ENCODE assay signal across 8 cellular contexts in genomic region chr17:35731932-35732805, GRCh38. TPM values are rescaled to one million over a fixed set of nuclear protein-coding genes. Genes with fewer than 3 reads are reported as not detected.
A peak's percentile ranks its signal among the peaks of the same experiment; 100 is the strongest.
DNase-seq lines count a peak whose midpoint lies in the region; ATAC-seq, FAIRE-seq and TF ChIP-seq lines count a peak whose summit lies in the region.

No MANE protein-coding gene starts in this region.

- H3K27me3 ChIP-seq in endothelial cell of umbilical vein (ENCODE audit: control insufficient read depth in 2 of 2, insufficient read depth in 2 of 2, low read length in 2 of 2), result peaks cover 3 to 11% of the 10 kb centered on the region in 2 experiments

- no peaks in the 10 kb centered on the region for H3K79me2 ChIP-seq in endothelial cell of umbilical vein (ENCODE audit: control insufficient read depth, insufficient read depth, low read length)

- no peak for FAIRE-seq in endothelial cell of umbilical vein (lab: Jason Lieb, UNC)

- H3K4me3 ChIP-seq in AG04449 (ENCODE audit: low read depth, low read length) (peak overlapping the region; percentile 64), endothelial cell of umbilical vein (replicated peaks in 1 of 3; ENCODE audit: insufficient read depth in 1 of 3, low read depth in 1 of 3, low read length in 3 of 3) (peak overlapping the region in 1 of 3 experiments; percentile 44)
- peak overlapping the region; percentile 52 for H3K4me3 ChIP-seq in Jurkat, Clone E6-1 (ENCODE audit: low read length)

- BruUV-seq in endothelial cell of umbilical vein (replicated peaks; lab: Mats Ljungman, UMichigan), result no TSS peak

- H3K27ac Mint-ChIP-seq in natural killer cell, result peak overlapping the region in 1 of 2 donors; percentile 18
- H3K27ac Mint-ChIP-seq in stimulated activated memory B cell treated with anti-CD40 and anti-IgM and Interleukin-4, amounts not matched to agents 10 μg/mL and 1 μg/mL and 100 μg/mL, for 72 hours, result no peak overlapping the region

- ATAC-seq in natural killer cell, result peak in 2 of 3 donors; percentile 32 to 34
- ATAC-seq in GM19455 (IDR thresholded peaks at IDR 0.05; ENCODE audit: unreplicated experiment), result no peak
- no peak for ATAC-seq in HG02623 (IDR thresholded peaks at IDR 0.05; ENCODE audit: unreplicated experiment)
- ATAC-seq in stimulated activated memory B cell treated with anti-CD40 and anti-IgM and Interleukin-4, amounts not matched to agents 10 μg/mL and 1 μg/mL and 100 μg/mL, for 72 hours, result no peak

- intact Hi-C loops in endothelial cell of umbilical vein (cut with micrococcal nuclease), result no loop called here
- intact Hi-C loops in natural killer cell (cut with micrococcal nuclease), result no loop called here

- no peaks in the 10 kb centered on the region for H3K9me1 ChIP-seq in endothelial cell of umbilical vein (replicated peaks; ENCODE audit: control insufficient read depth, extremely low read depth, insufficient read depth, low read length)

- no peak for TF ChIP-seq POLR2A in endothelial cell of umbilical vein (IDR thresholded peaks at IDR 0.05; ENCODE audit: low read depth, low read length)

- H3K9ac ChIP-seq in endothelial cell of umbilical vein (replicated peaks; ENCODE audit: extremely low read depth, insufficient read depth, low read length), result no peak overlapping the region

- H3K36me3 Mint-ChIP-seq in natural killer cell, result peaks cover 6% of the 10 kb centered on the region
- peaks cover 14% of the 10 kb centered on the region for H3K36me3 Mint-ChIP-seq in stimulated activated memory B cell treated with anti-CD40 and anti-IgM and Interleukin-4, amounts not matched to agents 10 μg/mL and 1 μg/mL and 100 μg/mL, for 72 hours

- POLR2A ChIA-PET in AG04449 (lab: Yijun Ruan, JAX), result interaction anchor here (0.9 to 1.1 kb wide), 2 partner anchors 11 to 359 kb away, joined by 3 read pairs; partner anchors contain the start of gene SLFN11
- POLR2A ChIA-PET in endothelial cell of umbilical vein (lab: Charles Lee), result no interaction called here

- no peaks in the 10 kb centered on the region for H3K27me3 Mint-ChIP-seq in natural killer cell (ENCODE audit: low read depth in 2 of 2)
- H3K27me3 Mint-ChIP-seq in stimulated activated memory B cell treated with anti-CD40 and anti-IgM and Interleukin-4, amounts not matched to agents 10 μg/mL and 1 μg/mL and 100 μg/mL, for 72 hours, result peaks cover 9% of the 10 kb centered on the region

- no peaks in the 10 kb centered on the region for H3K9me3 Mint-ChIP-seq in natural killer cell
- H3K9me3 Mint-ChIP-seq in stimulated activated memory B cell treated with anti-CD40 and anti-IgM and Interleukin-4, amounts not matched to agents 10 μg/mL and 1 μg/mL and 100 μg/mL, for 72 hours, result no peaks in the 10 kb centered on the region

- TF ChIP-seq CTCF in AG04449 (IDR thresholded peaks at IDR 0.05; ENCODE audit: insufficient read depth, low read length, missing control alignments) (no peak), endothelial cell of umbilical vein (IDR thresholded peaks at IDR 0.05; ENCODE audit: extremely low read depth in 1 of 2, insufficient read depth in 1 of 2, low read depth in 1 of 2, low read length in 2 of 2) (no peak), natural killer cell (IDR thresholded peaks at IDR 0.05) (no peak), GM13976 (IDR thresholded peaks at IDR 0.05; ENCODE audit: borderline replicate concordance, control extremely low read depth, extremely low read depth, insufficient read depth, missing control alignments) (no peak)

- H2AFZ ChIP-seq in endothelial cell of umbilical vein (ENCODE audit: low read depth, low read length), result no peak overlapping the region

- peaks cover 10 to 12% of the 10 kb centered on the region in 2 donors for H3K4me1 Mint-ChIP-seq in natural killer cell
- H3K4me1 Mint-ChIP-seq in stimulated activated memory B cell treated with anti-CD40 and anti-IgM and Interleukin-4, amounts not matched to agents 10 μg/mL and 1 μg/mL and 100 μg/mL, for 72 hours, result peaks cover 11% of the 10 kb centered on the region

- no peak overlapping the region for H3K27ac ChIP-seq in endothelial cell of umbilical vein (ENCODE audit: insufficient read depth, low read depth, low read length)

- in situ Hi-C loops in GM13976 (cut with MboI; ENCODE audit: low sequenced_read_pairs, unreplicated experiment), result loop anchor here (25.0 kb wide), 2 partner anchors 420 to 570 kb away; no protein-coding TSS in a partner anchor

- H3K4me3 Mint-ChIP-seq in natural killer cell, result peak overlapping the region; percentile 77
- H3K4me3 Mint-ChIP-seq in stimulated activated memory B cell treated with anti-CD40 and anti-IgM and Interleukin-4, amounts not matched to agents 10 μg/mL and 1 μg/mL and 100 μg/mL, for 72 hours, result no peak overlapping the region

- no peaks in the 10 kb centered on the region for H3K36me3 ChIP-seq in endothelial cell of umbilical vein (ENCODE audit: control insufficient read depth in 2 of 2, extremely low read depth in 1 of 2, insufficient read depth in 2 of 2, low read length in 2 of 2)

- CTCF ChIA-PET in AG04449 (lab: Yijun Ruan, JAX), result interaction anchor here (0.6 to 6.5 kb wide), 11 partner anchors 9 to 420 kb away, joined by 3 to 43 read pairs (median 4); no protein-coding TSS in a partner anchor
- CTCF ChIA-PET in endothelial cell of umbilical vein (lab: Charles Lee), result interaction anchor here (0.7 to 2.1 kb wide), 6 partner anchors 10 to 119 kb away, joined by 3 to 16 read pairs (median 6); no protein-coding TSS in a partner anchor

- no peak for DNase-seq in AG04449 (ENCODE audit: low read depth, low spot score)
- DNase-seq in Jurkat, Clone E6-1 (ENCODE audit: low read depth, low spot score), result no peak
- DNase-seq in endothelial cell of umbilical vein (ENCODE audit: low read depth, low spot score), result no peak
- no peak for DNase-seq in natural killer cell
- no peak for DNase-seq in GM13976 (ENCODE audit: low spot score)

- H4K20me1 ChIP-seq in endothelial cell of umbilical vein (replicated peaks; ENCODE audit: control insufficient read depth, extremely low read depth, insufficient read depth, low read length), result no peaks in the 10 kb centered on the region

- no peaks in the 10 kb centered on the region for H3K9me3 ChIP-seq in endothelial cell of umbilical vein (replicated peaks; ENCODE audit: control insufficient read depth, insufficient read depth, low read length)

- H3K4me2 ChIP-seq in endothelial cell of umbilical vein (ENCODE audit: insufficient read depth, low read length), result no peak overlapping the region

- dilution Hi-C loops in endothelial cell of umbilical vein (cut with MboI; ENCODE audit: extremely low pct_ligation_motif_present, low sequenced_read_pairs), result loop anchor here (25.0 kb wide), 1 partner anchor 120 kb away; no protein-coding TSS in a partner anchor

- peaks cover 4% of the 10 kb centered on the region for H3K4me1 ChIP-seq in endothelial cell of umbilical vein (ENCODE audit: control insufficient read depth, extremely low read depth, insufficient read depth, low read length)

TF ChIP-seq in endothelial cell of umbilical vein, 7 proteins besides CTCF, POLR2A, EP300 and RAD21:
- TF ChIP-seq MYC (IDR thresholded peaks at IDR 0.05; ENCODE audit: low read depth, low read length), result no peak
- peak; percentile 52 for TF ChIP-seq EZH2 (IDR thresholded peaks at IDR 0.05; ENCODE audit: borderline replicate concordance, low read depth, low read length, severe bottlenecking)
TF ChIP-seq in endothelial cell of umbilical vein: peak in this region for 1.

RNA-seq across cellular contexts. Expression of gene RASL10B, which starts 0.7 kb away (rescaled TPM):
- polyA plus RNA-seq in Jurkat, Clone E6-1 (2012; ENCODE audit: insufficient read depth, insufficient read length), result 0.63 TPM
- total RNA-seq in endothelial cell of umbilical vein (0.71 and 0.78 TPM in 2 replicates), natural killer cell (under 1 TPM in 1 of 3 donors, not detected in 2; 0.07 TPM)
- polyA plus RNA-seq in endothelial cell of umbilical vein, result 0.19 and 0.29 TPM in 2 replicates
- 0.10 and 0.16 TPM in 2 replicates for polyA plus RNA-seq in endothelial cell of umbilical vein (2011; cell fraction: cytosol; rRNA removed)
- polyA plus RNA-seq in endothelial cell of umbilical vein (2011; cell fraction: nucleus; rRNA removed), result 0.36 and 0.43 TPM in 2 replicates
- 0.36 and 0.52 TPM in 2 replicates for polyA plus RNA-seq in endothelial cell of umbilical vein (2012)
- polyA minus RNA-seq in endothelial cell of umbilical vein, result 0.34 and 1.5 TPM in 2 replicates
- polyA minus RNA-seq in endothelial cell of umbilical vein (2011; cell fraction: cytosol; rRNA and poly(A)+ RNA removed), result not detected
- polyA minus RNA-seq in endothelial cell of umbilical vein (2011; cell fraction: nucleus; rRNA and poly(A)+ RNA removed), result 0.29 and 0.91 TPM in 2 replicates

RNA-seq across cellular contexts. Expression of gene GAS2L2, which starts 20.9 kb away (rescaled TPM):
- not detected for polyA plus RNA-seq in Jurkat, Clone E6-1 (2012; ENCODE audit: insufficient read depth, insufficient read length)
- total RNA-seq in endothelial cell of umbilical vein (not detected in 2 replicates), natural killer cell (under 1 TPM in 1 of 3 donors, not detected in 2; 0.23 TPM)
- not detected in 2 replicates for polyA plus RNA-seq in endothelial cell of umbilical vein
- polyA plus RNA-seq in endothelial cell of umbilical vein (2011; cell fraction: cytosol; rRNA removed), result not detected in 2 replicates
- 0.05 and 0.10 TPM in 2 replicates for polyA plus RNA-seq in endothelial cell of umbilical vein (2011; cell fraction: nucleus; rRNA removed)
- not detected in 2 replicates for polyA plus RNA-seq in endothelial cell of umbilical vein (2012)
- polyA minus RNA-seq in endothelial cell of umbilical vein, result 0.07 TPM in 1 of 2 replicates, not detected in the other
- not detected for polyA minus RNA-seq in endothelial cell of umbilical vein (2011; cell fraction: cytosol; rRNA and poly(A)+ RNA removed)
- polyA minus RNA-seq in endothelial cell of umbilical vein (2011; cell fraction: nucleus; rRNA and poly(A)+ RNA removed), result not detected in 2 replicates

RNA-seq across cellular contexts. Expression of gene C17orf50, which starts 28.5 kb away (rescaled TPM):
- not detected for polyA plus RNA-seq in Jurkat, Clone E6-1 (2012; ENCODE audit: insufficient read depth, insufficient read length)
- not detected in 2 replicates for total RNA-seq in endothelial cell of umbilical vein
- polyA plus RNA-seq in endothelial cell of umbilical vein, result 0.15 TPM in 1 of 2 replicates, not detected in the other
- polyA plus RNA-seq in endothelial cell of umbilical vein (2011; cell fraction: cytosol; rRNA removed), result 0.06 TPM in 2 replicates
- polyA plus RNA-seq in endothelial cell of umbilical vein (2011; cell fraction: nucleus; rRNA removed), result not detected in 2 replicates
- polyA plus RNA-seq in endothelial cell of umbilical vein (2012), result not detected in 2 replicates
- not detected in 2 replicates for polyA minus RNA-seq in endothelial cell of umbilical vein
- not detected for polyA minus RNA-seq in endothelial cell of umbilical vein (2011; cell fraction: cytosol; rRNA and poly(A)+ RNA removed)
- polyA minus RNA-seq in endothelial cell of umbilical vein (2011; cell fraction: nucleus; rRNA and poly(A)+ RNA removed), result not detected in 2 replicates
- total RNA-seq in natural killer cell, result not detected

Comparison
In these comparisons a context has a peak if more than half of its experiments do, and no peak if none do; other contexts are left out.
1. ATAC-seq: peak in natural killer cell (2 of 3); none in GM19455 (single experiment), HG02623 (single experiment) and stimulated activated memory B cell treated with anti-CD40 and anti-IgM and Interleukin-4, amounts not matched to agents 10 μg/mL and 1 μg/mL and 100 μg/mL, for 72 hours (single experiment).